Comparison of ENCODE assay signal across 20 cellular contexts in genomic region chr22:47123827-47124442, GRCh38.
A peak's percentile ranks its signal among the peaks of the same experiment; 100 is the strongest.
DNase-seq lines count a peak whose midpoint lies in the region; ATAC-seq and TF ChIP-seq lines count a peak whose summit lies in the region.
"Had no signal": no experiment of that assay in that cellular context is flagged by ENCODE, and none has a peak within 500 bp of the region (broad histone marks: within the 10 kb centered on the region; RNA-seq: fewer than 3 reads in every experiment).

No MANE protein-coding gene starts in this region.

- H3K27me3 Mint-ChIP-seq in activated CD4-positive, alpha-beta memory T cell treated with anti-CD3 and anti-CD28 coated beads for 36 hours, result no peaks in the 10 kb centered on the region
- H3K27me3 Mint-ChIP-seq in activated CD4-positive, alpha-beta memory T cell treated with anti-CD3 and anti-CD28 coated beads, Interleukin-2, amount 10 ng/mL, durations not matched to agents 7 days and 5 days, result no peaks in the 10 kb centered on the region
- H3K27me3 Mint-ChIP-seq in endothelial cell (ENCODE audit: unreplicated experiment), result peaks cover 10% of the 10 kb centered on the region

- H3K4me3 Mint-ChIP-seq in activated CD4-positive, alpha-beta memory T cell treated with anti-CD3 and anti-CD28 coated beads for 36 hours, result no peak overlapping the region
- no peak overlapping the region for H3K4me3 Mint-ChIP-seq in activated CD4-positive, alpha-beta memory T cell treated with anti-CD3 and anti-CD28 coated beads, Interleukin-2, amount 10 ng/mL, durations not matched to agents 7 days and 5 days
- no peak overlapping the region for H3K4me3 Mint-ChIP-seq in endothelial cell (ENCODE audit: unreplicated experiment)
- no peak overlapping the region for H3K4me3 Mint-ChIP-seq in stimulated activated effector memory CD8-positive, alpha-beta T cell treated with anti-CD3 and anti-CD28 coated beads, Interleukin-12 subunit alpha, Interleukin-12 subunit beta, amount 100 ng/mL, for 72 hours

- TF ChIP-seq POLR2A in NB4 (IDR thresholded peaks at IDR 0.05; ENCODE audit: extremely low read depth, insufficient read length), result no peak

- CTCF ChIA-PET in activated CD4-positive, alpha-beta memory T cell treated with anti-CD3 and anti-CD28 coated beads for 36 hours (lab: Charles Lee), result no interaction called here
- CTCF ChIA-PET in activated CD4-positive, alpha-beta memory T cell treated with anti-CD3 and anti-CD28 coated beads, Interleukin-2, amount 10 ng/mL, durations not matched to agents 7 days and 5 days (lab: Charles Lee), result no interaction called here

- TF ChIP-seq CTCF in NB4 (IDR thresholded peaks at IDR 0.05; ENCODE audit: low read depth, low read length), result no peak
- TF ChIP-seq CTCF in endothelial cell (IDR thresholded peaks at IDR 0.05; ENCODE audit: unreplicated experiment), result no peak

- no peak for ATAC-seq in stimulated activated effector memory CD8-positive, alpha-beta T cell treated with anti-CD3 and anti-CD28 coated beads, Interleukin-12 subunit alpha, Interleukin-12 subunit beta, amount 100 ng/mL, for 72 hours
- ATAC-seq in HG03095 (IDR thresholded peaks at IDR 0.05; ENCODE audit: unreplicated experiment), result no peak
- ATAC-seq: psoas muscle had no signal

- POLR2A ChIA-PET in activated CD4-positive, alpha-beta memory T cell treated with anti-CD3 and anti-CD28 coated beads for 36 hours (lab: Charles Lee), result no interaction called here
- POLR2A ChIA-PET in activated CD4-positive, alpha-beta memory T cell treated with anti-CD3 and anti-CD28 coated beads, Interleukin-2, amount 10 ng/mL, durations not matched to agents 7 days and 5 days (lab: Charles Lee), result no interaction called here

- H3K9me3 Mint-ChIP-seq in activated CD4-positive, alpha-beta memory T cell treated with anti-CD3 and anti-CD28 coated beads for 36 hours, result no peaks in the 10 kb centered on the region
- no peaks in the 10 kb centered on the region for H3K9me3 Mint-ChIP-seq in activated CD4-positive, alpha-beta memory T cell treated with anti-CD3 and anti-CD28 coated beads, Interleukin-2, amount 10 ng/mL, durations not matched to agents 7 days and 5 days
- no peaks in the 10 kb centered on the region for H3K9me3 Mint-ChIP-seq in endothelial cell (ENCODE audit: unreplicated experiment)
- no peaks in the 10 kb centered on the region for H3K9me3 Mint-ChIP-seq in stimulated activated effector memory CD8-positive, alpha-beta T cell treated with anti-CD3 and anti-CD28 coated beads, Interleukin-12 subunit alpha, Interleukin-12 subunit beta, amount 100 ng/mL, for 72 hours

- peaks cover 2% of the 10 kb centered on the region for H3K36me3 Mint-ChIP-seq in activated CD4-positive, alpha-beta memory T cell treated with anti-CD3 and anti-CD28 coated beads for 36 hours
- no peaks in the 10 kb centered on the region for H3K36me3 Mint-ChIP-seq in activated CD4-positive, alpha-beta memory T cell treated with anti-CD3 and anti-CD28 coated beads, Interleukin-2, amount 10 ng/mL, durations not matched to agents 7 days and 5 days (ENCODE audit: low read depth)
- H3K36me3 Mint-ChIP-seq in endothelial cell (ENCODE audit: low read depth, unreplicated experiment), result no peaks in the 10 kb centered on the region
- peaks cover 7% of the 10 kb centered on the region for H3K36me3 Mint-ChIP-seq in stimulated activated effector memory CD8-positive, alpha-beta T cell treated with anti-CD3 and anti-CD28 coated beads, Interleukin-12 subunit alpha, Interleukin-12 subunit beta, amount 100 ng/mL, for 72 hours

- intact Hi-C loops in activated CD4-positive, alpha-beta memory T cell treated with anti-CD3 and anti-CD28 coated beads for 36 hours (cut with micrococcal nuclease), result no loop called here

- H3K4me3 ChIP-seq in NB4 (ENCODE audit: low read depth, low read length), result no peak overlapping the region
- H3K4me3 ChIP-seq: coronary artery, MG63, psoas muscle, tibial artery had no signal

- no peak for DNase-seq in activated CD4-positive, alpha-beta memory T cell treated with anti-CD3 and anti-CD28 coated beads for 36 hours
- no peak for DNase-seq in activated CD4-positive, alpha-beta memory T cell treated with anti-CD3 and anti-CD28 coated beads, Interleukin-2, amount 10 ng/mL, durations not matched to agents 7 days and 5 days
- DNase-seq in NB4 (ENCODE audit: low read depth) (peak; percentile 38), endothelial cell (ENCODE audit: low spot score) (no peak), NCI-H128 (lab: John Stamatoyannopoulos, UW; ENCODE audit: unreplicated experiment) (no peak), GM19238 (ENCODE audit: insufficient read length, low spot score) (no peak)
- DNase-seq in stimulated activated effector memory CD8-positive, alpha-beta T cell treated with anti-CD3 and anti-CD28 coated beads, Interleukin-12 subunit alpha, Interleukin-12 subunit beta, amount 100 ng/mL, for 72 hours (ENCODE audit: low spot score in 2 of 2), result no peak
- DNase-seq: 8988T, C1 segment of cervical spinal cord, foreskin melanocyte, H7, MG63, NCI-H187, NCI-H446 treated with DMSO at 0.1 percent for 48 hours, psoas muscle, small intestine, T-helper 1 cell had no signal

- H3K27ac Mint-ChIP-seq in activated CD4-positive, alpha-beta memory T cell treated with anti-CD3 and anti-CD28 coated beads for 36 hours, result peak overlapping the region; percentile 38
- H3K27ac Mint-ChIP-seq in activated CD4-positive, alpha-beta memory T cell treated with anti-CD3 and anti-CD28 coated beads, Interleukin-2, amount 10 ng/mL, durations not matched to agents 7 days and 5 days, result no peak overlapping the region
- peak overlapping the region; percentile 3 for H3K27ac Mint-ChIP-seq in endothelial cell (ENCODE audit: unreplicated experiment)
- H3K27ac Mint-ChIP-seq in stimulated activated effector memory CD8-positive, alpha-beta T cell treated with anti-CD3 and anti-CD28 coated beads, Interleukin-12 subunit alpha, Interleukin-12 subunit beta, amount 100 ng/mL, for 72 hours, result peak overlapping the region; percentile 90

- peaks cover 4% of the 10 kb centered on the region for H3K4me1 Mint-ChIP-seq in activated CD4-positive, alpha-beta memory T cell treated with anti-CD3 and anti-CD28 coated beads for 36 hours (ENCODE audit: low read depth)
- H3K4me1 Mint-ChIP-seq in activated CD4-positive, alpha-beta memory T cell treated with anti-CD3 and anti-CD28 coated beads, Interleukin-2, amount 10 ng/mL, durations not matched to agents 7 days and 5 days, result peaks cover 5% of the 10 kb centered on the region
- H3K4me1 Mint-ChIP-seq in endothelial cell (ENCODE audit: unreplicated experiment), result peaks cover 3% of the 10 kb centered on the region
- H3K4me1 Mint-ChIP-seq in stimulated activated effector memory CD8-positive, alpha-beta T cell treated with anti-CD3 and anti-CD28 coated beads, Interleukin-12 subunit alpha, Interleukin-12 subunit beta, amount 100 ng/mL, for 72 hours, result peaks cover 18% of the 10 kb centered on the region
